Comparison of ENCODE assay signal across 8 cellular contexts in genomic region chr2:88628569-88628939, GRCh38. TPM values are rescaled to one million over a fixed set of nuclear protein-coding genes. Genes with fewer than 3 reads are reported as not detected.
DNase-seq lines count a peak whose midpoint lies in the region; ATAC-seq and TF ChIP-seq lines count a peak whose summit lies in the region.

No MANE protein-coding gene starts in this region.

- H3K4me1 Mint-ChIP-seq in CD4-positive, alpha-beta memory T cell: peaks cover 0 to 15% (median 8%) of the 10 kb centered on the region in 4 donors
- peaks cover 4 to 8% of the 10 kb centered on the region in 2 donors for H3K4me1 Mint-ChIP-seq in stimulated activated naive B cell treated with anti-CD40 and anti-IgM and Interleukin-4, amounts not matched to agents 10 μg/mL and 1 μg/mL and 100 μg/mL, for 72 hours

- POLR2A ChIA-PET in CD4-positive, alpha-beta memory T cell (lab: Charles Lee; ENCODE audit: partially characterized antibody): interaction anchor here (1.0 to 3.5 kb wide), 7 partner anchors 9 to 612 kb away, joined by 3 to 49 read pairs (median 5); partner anchors contain the start of gene RPIA

- peaks cover 10% of the 10 kb centered on the region; the same call in 1 of the 2 replicates for H4K20me1 ChIP-seq in OCI-LY3 (ENCODE audit: insufficient read depth, low read length)
- H4K20me1 ChIP-seq in fibroblast of lung (ENCODE audit: control insufficient read depth, extremely low read depth, insufficient read depth, low read length): no peaks in the 10 kb centered on the region

- WGBS in prostate gland: 92% methylated on average over 8 of the region's 8 CpGs

- H3K4me2 ChIP-seq in OCI-LY3 (ENCODE audit: low read length) (peak overlapping the region; percentile 86), fibroblast of lung (ENCODE audit: extremely low read depth, insufficient read depth, low read length) (peak overlapping the region; percentile 86)

- peak overlapping the region; percentile 89; the same call in 1 of the 2 replicates for H3K9ac ChIP-seq in OCI-LY3 (ENCODE audit: low read length)
- H3K9ac ChIP-seq in fibroblast of lung (ENCODE audit: insufficient read depth, low read length): no peak overlapping the region

- H3K27ac ChIP-seq in CD4-positive, alpha-beta memory T cell (ENCODE audit: low read depth, low read length): peak overlapping the region; percentile 92
- H3K27ac ChIP-seq in OCI-LY3 (ENCODE audit: low read length) (peak overlapping the region; percentile 85; the same call in 1 of the 2 replicates), fibroblast of lung (ENCODE audit: insufficient read depth, low read length) (peak overlapping the region; percentile 100), prostate gland (peak overlapping the region; percentile 95 to 97)

- TF ChIP-seq CTCF in OCI-LY3 (IDR thresholded peaks at IDR 0.05; ENCODE audit: low read depth, low read length) (no peak), fibroblast of lung (conservative IDR thresholded peaks at IDR 0.05 in 1 of 2, IDR thresholded peaks at IDR 0.05 in 1 of 2; ENCODE audit: low read depth in 1 of 2, low read length in 2 of 2) (no peak), prostate gland (IDR thresholded peaks at IDR 0.05) (no peak)

- H3K36me3 Mint-ChIP-seq in CD4-positive, alpha-beta memory T cell: peaks cover 0 to 4% of the 10 kb centered on the region in 2 donors
- H3K36me3 Mint-ChIP-seq in stimulated activated naive B cell treated with anti-CD40 and anti-IgM and Interleukin-4, amounts not matched to agents 10 μg/mL and 1 μg/mL and 100 μg/mL, for 72 hours: peaks cover 0 to 5% of the 10 kb centered on the region in 2 donors

- no peaks in the 10 kb centered on the region for H3K9me3 ChIP-seq in CD4-positive, alpha-beta memory T cell (ENCODE audit: control insufficient read depth in 1 of 2, low read length in 2 of 2)
- no peaks in the 10 kb centered on the region for H3K9me3 ChIP-seq in OCI-LY3 (ENCODE audit: insufficient read depth, low read length)
- H3K9me3 ChIP-seq in fibroblast of lung (ENCODE audit: control insufficient read depth, insufficient read depth, low read depth, low read length): no peaks in the 10 kb centered on the region
- no peaks in the 10 kb centered on the region for H3K9me3 ChIP-seq in prostate gland

- no peaks in the 10 kb centered on the region for H3K36me3 ChIP-seq in CD4-positive, alpha-beta memory T cell (ENCODE audit: insufficient read depth, low read length)
- no peaks in the 10 kb centered on the region for H3K36me3 ChIP-seq in OCI-LY3 (replicated peaks; ENCODE audit: low read depth, low read length)
- no peaks in the 10 kb centered on the region for H3K36me3 ChIP-seq in fibroblast of lung (ENCODE audit: control insufficient read depth, insufficient read depth, low read length)
- H3K36me3 ChIP-seq in prostate gland: no peaks in the 10 kb centered on the region

- ATAC-seq in stimulated activated naive B cell treated with anti-CD40 and anti-IgM and Interleukin-4, amounts not matched to agents 10 μg/mL and 1 μg/mL and 100 μg/mL, for 72 hours (replicated peaks): no peak

- H3K9me3 Mint-ChIP-seq in CD4-positive, alpha-beta memory T cell: no peaks in the 10 kb centered on the region
- no peaks in the 10 kb centered on the region for H3K9me3 Mint-ChIP-seq in stimulated activated naive B cell treated with anti-CD40 and anti-IgM and Interleukin-4, amounts not matched to agents 10 μg/mL and 1 μg/mL and 100 μg/mL, for 72 hours

- no peaks in the 10 kb centered on the region for H3K27me3 ChIP-seq in CD4-positive, alpha-beta memory T cell (ENCODE audit: insufficient read depth, low read length)
- H3K27me3 ChIP-seq in OCI-LY3 (ENCODE audit: low read depth, low read length) (no peaks in the 10 kb centered on the region), fibroblast of lung (ENCODE audit: control insufficient read depth, insufficient read depth, low read length) (no peaks in the 10 kb centered on the region), prostate gland (replicated peaks; ENCODE audit: insufficient read depth) (no peaks in the 10 kb centered on the region)

- H3K27me3 Mint-ChIP-seq in CD4-positive, alpha-beta memory T cell: no peaks in the 10 kb centered on the region
- no peaks in the 10 kb centered on the region for H3K27me3 Mint-ChIP-seq in stimulated activated naive B cell treated with anti-CD40 and anti-IgM and Interleukin-4, amounts not matched to agents 10 μg/mL and 1 μg/mL and 100 μg/mL, for 72 hours

- DNase-seq in CD4-positive, alpha-beta memory T cell: no peak
- no peak for DNase-seq in fibroblast of lung (ENCODE audit: low read depth in 2 of 2)
- no peak for DNase-seq in prostate gland (ENCODE audit: low spot score)
- DNase-seq in posterior vena cava (ENCODE audit: low spot score): no peak
- DNase-seq in stimulated activated naive B cell treated with anti-CD40 and anti-IgM and Interleukin-4, amounts not matched to agents 10 μg/mL and 1 μg/mL and 100 μg/mL, for 72 hours: no peak
- DNase-seq in stimulated activated naive CD4-positive, alpha-beta T cell (lab: John Stamatoyannopoulos, UW): no peak
- no peak for DNase-seq in NCI-H2081 treated with DMSO at 0.1 percent for 48 hours (lab: John Stamatoyannopoulos, UW)

- H3K27ac Mint-ChIP-seq in CD4-positive, alpha-beta memory T cell: peak overlapping the region in 1 of 7 donors; percentile 89
- H3K27ac Mint-ChIP-seq in stimulated activated naive B cell treated with anti-CD40 and anti-IgM and Interleukin-4, amounts not matched to agents 10 μg/mL and 1 μg/mL and 100 μg/mL, for 72 hours: no peak overlapping the region

- peak overlapping the region in 1 of 8 donors; percentile 73 for H3K4me3 Mint-ChIP-seq in CD4-positive, alpha-beta memory T cell
- peak overlapping the region in 1 of 2 donors; percentile 69 for H3K4me3 Mint-ChIP-seq in stimulated activated naive B cell treated with anti-CD40 and anti-IgM and Interleukin-4, amounts not matched to agents 10 μg/mL and 1 μg/mL and 100 μg/mL, for 72 hours

- H3K79me2 ChIP-seq in OCI-LY3 (ENCODE audit: low read length) (peaks cover 30% of the 10 kb centered on the region), fibroblast of lung (ENCODE audit: control insufficient read depth, insufficient read depth, low read length) (peaks cover 28% of the 10 kb centered on the region)

- no peak overlapping the region; the same call in 1 of the 2 replicates for H2AFZ ChIP-seq in OCI-LY3 (ENCODE audit: low read depth, low read length)
- no peak overlapping the region for H2AFZ ChIP-seq in fibroblast of lung (ENCODE audit: low read length)

- CTCF ChIA-PET in CD4-positive, alpha-beta memory T cell (lab: Charles Lee; ENCODE audit: partially characterized antibody): interaction anchor here (0.9 to 2.4 kb wide), 5 partner anchors 34 to 64 kb away, joined by 3 to 6 read pairs (median 4); partner anchors contain the start of gene RPIA

- no peak for TF ChIP-seq POLR2A in prostate gland (IDR thresholded peaks at IDR 0.05)

- intact Hi-C loops in CD4-positive, alpha-beta memory T cell (cut with micrococcal nuclease): loop anchor here (5.0 kb wide), 2 partner anchors 36 to 39 kb away; no protein-coding TSS in a partner anchor
- intact Hi-C loops in prostate gland (cut with DNase I) (loop anchor here (10.0 kb wide), 1 partner anchor 2004 kb away; the partner anchor contains the start of gene RNF103), posterior vena cava (cut with DNase I) (no loop called here)

- H3K4me1 ChIP-seq in CD4-positive, alpha-beta memory T cell (ENCODE audit: insufficient read depth, low read length): peaks cover 35% of the 10 kb centered on the region
- H3K4me1 ChIP-seq in OCI-LY3 (ENCODE audit: low read length): peaks cover 15% of the 10 kb centered on the region
- H3K4me1 ChIP-seq in fibroblast of lung (ENCODE audit: control insufficient read depth, extremely low read depth, insufficient read depth, low read length): no peaks in the 10 kb centered on the region
- H3K4me1 ChIP-seq in prostate gland (replicated peaks): peaks cover 4% of the 10 kb centered on the region

- peak overlapping the region; percentile 83 to 89 for H3K4me3 ChIP-seq in CD4-positive, alpha-beta memory T cell (ENCODE audit: low read length in 2 of 2)
- peak overlapping the region; percentile 88 for H3K4me3 ChIP-seq in OCI-LY3 (ENCODE audit: low read length)
- peak overlapping the region; percentile 50 to 90 (median 74) for H3K4me3 ChIP-seq in fibroblast of lung (replicated peaks in 1 of 4; ENCODE audit: control extremely low read depth in 1 of 4, insufficient read depth in 1 of 4, low read depth in 3 of 4, low read length in 4 of 4)
- peak overlapping the region; percentile 38 to 52 for H3K4me3 ChIP-seq in prostate gland

RNA-seq across cellular contexts. Expression of gene EIF2AK3, which starts 1.3 kb away (rescaled TPM):
- total RNA-seq in CD4-positive, alpha-beta memory T cell: 10 to 100 TPM; 30.9 to 31.0 TPM
- polyA plus RNA-seq in CD4-positive, alpha-beta memory T cell: 10 to 100 TPM in 1 of 2 donors, 1 to 10 TPM in 1; 1.3 to 10.1 TPM
- 19.8 and 20.3 TPM in 2 replicates for total RNA-seq in fibroblast of lung
- polyA plus RNA-seq in fibroblast of lung: 8.8 and 11.9 TPM in 2 replicates
- polyA plus RNA-seq in fibroblast of lung (2012): 8.7 and 11.5 TPM in 2 replicates
- polyA minus RNA-seq in fibroblast of lung (ENCODE audit: low replicate concordance): 1.5 TPM in 2 replicates
- total RNA-seq in prostate gland: 10 to 100 TPM; 21.4 to 39.1 TPM
- 10 to 100 TPM; 18.4 to 23.7 TPM for total RNA-seq in posterior vena cava

Comparison
In these comparisons a context has a peak if more than half of its experiments do, and no peak if none do; other contexts are left out.
1. intact Hi-C loops: an anchor here in CD4-positive, alpha-beta memory T cell (5.0 kb wide) and prostate gland (10.0 kb wide); none called in posterior vena cava.